28 cellular contexts compared by ENCODE assay signal in genomic region chr11:120994460-120994859, GRCh38.
"Had no signal": no experiment of that assay in that cellular context is flagged by ENCODE, and none has a peak within 500 bp of the region (broad histone marks: within the 10 kb centered on the region; RNA-seq: fewer than 3 reads in every experiment).

No MANE protein-coding gene starts in this region.

- H3K9me3 ChIP-seq: ovary, suprapubic skin, transverse colon, upper lobe of right lung, vagina had no signal

- H3K27ac Mint-ChIP-seq: effector memory CD8-positive, alpha-beta T cell; immature natural killer cell; memory B cell; natural killer cell; stimulated activated naive CD8-positive, alpha-beta T cell treated with anti-CD3 and anti-CD28 coated beads, Interleukin-15, amount 100 ng/mL, for 72 hours had no signal

- FAIRE-seq: endometrium, frontal cortex had no signal

- H3K36me3 ChIP-seq: ovary, suprapubic skin, transverse colon, upper lobe of right lung, vagina had no signal

- H3K36me3 Mint-ChIP-seq: immature natural killer cell, memory B cell, natural killer cell had no signal

- ATAC-seq: effector memory CD8-positive, alpha-beta T cell; left colon; left ventricle myocardium superior; natural killer cell; sciatic nerve; stimulated activated naive CD8-positive, alpha-beta T cell treated with anti-CD3 and anti-CD28 coated beads, Interleukin-15, amount 100 ng/mL, for 72 hours; upper lobe of right lung had no signal

- H3K4me3 Mint-ChIP-seq: effector memory CD8-positive, alpha-beta T cell; immature natural killer cell; memory B cell; natural killer cell; stimulated activated naive CD8-positive, alpha-beta T cell treated with anti-CD3 and anti-CD28 coated beads, Interleukin-15, amount 100 ng/mL, for 72 hours had no signal

- H3K27ac ChIP-seq: ovary, suprapubic skin, transverse colon, upper lobe of right lung, vagina had no signal

- H3K27me3 ChIP-seq: ovary, vagina had no signal

- DNase-seq: cortex of kidney; effector memory CD8-positive, alpha-beta T cell; erythroblast; hypothalamus; immature natural killer cell; islet precursor cell; kidney glomerular epithelial cell; left colon; left ventricle myocardium superior; natural killer cell; occipital lobe; ovary; stimulated activated CD4-positive, alpha-beta T cell treated with anti-CD3 and anti-CD28 coated beads, Interleukin-12 subunit alpha, Interleukin-12 subunit beta, amount 100 ng/mL, for 4 hours; stimulated activated CD4-positive, alpha-beta T cell treated with anti-CD3 and anti-CD28 coated beads, Interleukin-1b, Interleukin-23, amount 100 ng/mL, for 48 hours; stimulated activated CD4-positive, alpha-beta T cell treated with anti-CD3 and anti-CD28 coated beads, Interleukin-4, amount 100 ng/mL, for 1 hour; stimulated activated CD8-positive, alpha-beta memory T cell treated with anti-CD3 and anti-CD28 coated beads, Interleukin-4, amount 100 ng/mL, for 48 hours; stimulated activated naive CD4-positive, alpha-beta T cell; stimulated activated naive CD8-positive, alpha-beta T cell treated with anti-CD3 and anti-CD28 coated beads, Interleukin-15, amount 100 ng/mL, for 72 hours; transverse colon; upper lobe of right lung had no signal

- H3K4me3 ChIP-seq: lung, ovary, smooth muscle cell, suprapubic skin, transverse colon, upper lobe of right lung, vagina had no signal

- H3K9me3 Mint-ChIP-seq: effector memory CD8-positive, alpha-beta T cell; immature natural killer cell; memory B cell; natural killer cell; stimulated activated naive CD8-positive, alpha-beta T cell treated with anti-CD3 and anti-CD28 coated beads, Interleukin-15, amount 100 ng/mL, for 72 hours had no signal

- H3K4me1 ChIP-seq: suprapubic skin, transverse colon, upper lobe of right lung, vagina had no signal

- H3K4me2 ChIP-seq: smooth muscle cell had no signal

- H3K4me1 Mint-ChIP-seq: immature natural killer cell, memory B cell, natural killer cell had no signal
